Comparison of ENCODE assay signal across 10 cellular contexts in the genomic region with DNA sequence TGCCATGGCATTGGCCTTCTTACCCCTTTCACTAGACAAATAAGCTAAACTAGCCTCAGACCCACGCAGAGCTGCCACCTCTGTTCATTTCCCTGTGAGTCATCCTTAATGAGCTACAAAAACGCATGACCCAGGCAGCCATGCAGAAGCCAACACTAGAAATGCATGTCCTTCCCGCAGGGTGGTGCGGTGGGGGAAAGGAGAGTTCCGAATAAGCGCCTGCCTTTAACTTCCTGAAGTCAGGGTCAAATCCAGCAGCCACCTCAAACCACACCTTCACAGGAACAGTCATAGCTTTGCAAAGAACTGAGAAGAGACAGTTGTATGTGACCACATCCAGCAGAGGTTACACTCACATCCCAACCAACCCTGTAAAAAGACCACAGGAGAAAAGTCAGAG. TPM values are rescaled to one million over a fixed set of nuclear protein-coding genes. Genes with fewer than 3 reads are reported as not detected.
A peak's percentile ranks its signal among the peaks of the same experiment; 100 is the strongest.
DNase-seq lines count a peak whose midpoint lies in the region; ATAC-seq and TF ChIP-seq lines count a peak whose summit lies in the region.
"Had no signal": no experiment of that assay in that cellular context is flagged by ENCODE, and none has a peak within 500 bp of the region (broad histone marks: within the 10 kb centered on the region; RNA-seq: fewer than 3 reads in every experiment).

No MANE protein-coding gene starts in this region.

- peak overlapping the region; percentile 15 to 59 for H3K27ac Mint-ChIP-seq in stimulated activated naive CD8-positive, alpha-beta T cell treated with anti-CD3 and anti-CD28 coated beads, Interleukin-15, amount 100 ng/mL, for 72 hours

- H3K27me3 ChIP-seq in kidney epithelial cell (ENCODE audit: control insufficient read depth, insufficient read depth, low read length): no peaks in the 10 kb centered on the region
- H3K27me3 ChIP-seq: brain microvascular endothelial cell had no signal

- peaks cover 91% of the 10 kb centered on the region for H3K4me1 Mint-ChIP-seq in stimulated activated naive CD8-positive, alpha-beta T cell treated with anti-CD3 and anti-CD28 coated beads, Interleukin-15, amount 100 ng/mL, for 72 hours

- no peaks in the 10 kb centered on the region for H3K36me3 ChIP-seq in kidney epithelial cell (ENCODE audit: control insufficient read depth, insufficient read depth, low read length)
- H3K36me3 ChIP-seq: brain microvascular endothelial cell, neutrophil had no signal

- ATAC-seq in stimulated activated naive CD8-positive, alpha-beta T cell treated with anti-CD3 and anti-CD28 coated beads, Interleukin-15, amount 100 ng/mL, for 72 hours: peak; percentile 89
- no peak for ATAC-seq in HG02852 (IDR thresholded peaks at IDR 0.05; ENCODE audit: unreplicated experiment)
- ATAC-seq in GM18519 (IDR thresholded peaks at IDR 0.05; ENCODE audit: low FRiP score, unreplicated experiment): no peak
- ATAC-seq in GM18505 (IDR thresholded peaks at IDR 0.05; ENCODE audit: unreplicated experiment): no peak

- H3K4me3 ChIP-seq in kidney epithelial cell (ENCODE audit: low read depth, low read length): no peak overlapping the region

- DNase-seq in activated T-cell treated with anti-CD3 and anti-CD28 coated beads for 48 hours (ENCODE audit: low read depth): peak; percentile 68
- no peak for DNase-seq in activated T-cell treated with anti-CD3 and anti-CD28 coated beads for 4 hours
- DNase-seq in activated CD8-positive, alpha-beta memory T cell treated with anti-CD3 and anti-CD28 coated beads, Interleukin-2, amount 50 U/mL, for 48 hours: peak; percentile 83
- DNase-seq in kidney epithelial cell (ENCODE audit: low read depth): peak; percentile 25
- DNase-seq in stimulated activated naive CD8-positive, alpha-beta T cell treated with anti-CD3 and anti-CD28 coated beads, Interleukin-15, amount 100 ng/mL, for 72 hours: peak; percentile 60 to 87
- DNase-seq: brain microvascular endothelial cell had no signal

- no peak for TF ChIP-seq POLR2A in GM18505 (IDR thresholded peaks at IDR 0.05; ENCODE audit: borderline replicate concordance, extremely low read depth, insufficient read depth, insufficient read length)

- H3K9me3 Mint-ChIP-seq in stimulated activated naive CD8-positive, alpha-beta T cell treated with anti-CD3 and anti-CD28 coated beads, Interleukin-15, amount 100 ng/mL, for 72 hours: no peaks in the 10 kb centered on the region

- no peaks in the 10 kb centered on the region for H3K27me3 Mint-ChIP-seq in stimulated activated naive CD8-positive, alpha-beta T cell treated with anti-CD3 and anti-CD28 coated beads, Interleukin-15, amount 100 ng/mL, for 72 hours

- H3K4me3 Mint-ChIP-seq in stimulated activated naive CD8-positive, alpha-beta T cell treated with anti-CD3 and anti-CD28 coated beads, Interleukin-15, amount 100 ng/mL, for 72 hours: peak overlapping the region; percentile 64 to 65

- TF ChIP-seq CTCF in kidney epithelial cell (IDR thresholded peaks at IDR 0.05; ENCODE audit: insufficient read depth, low read length, poor library complexity, severe bottlenecking): no peak

RNA-seq across cellular contexts. Expression of a gene that starts 40.4 kb away (rescaled TPM):
- 0.04 and 0.21 TPM in 2 replicates for total RNA-seq in kidney epithelial cell
